ENCODE assay signal across 8 cellular contexts in the genomic region with DNA sequence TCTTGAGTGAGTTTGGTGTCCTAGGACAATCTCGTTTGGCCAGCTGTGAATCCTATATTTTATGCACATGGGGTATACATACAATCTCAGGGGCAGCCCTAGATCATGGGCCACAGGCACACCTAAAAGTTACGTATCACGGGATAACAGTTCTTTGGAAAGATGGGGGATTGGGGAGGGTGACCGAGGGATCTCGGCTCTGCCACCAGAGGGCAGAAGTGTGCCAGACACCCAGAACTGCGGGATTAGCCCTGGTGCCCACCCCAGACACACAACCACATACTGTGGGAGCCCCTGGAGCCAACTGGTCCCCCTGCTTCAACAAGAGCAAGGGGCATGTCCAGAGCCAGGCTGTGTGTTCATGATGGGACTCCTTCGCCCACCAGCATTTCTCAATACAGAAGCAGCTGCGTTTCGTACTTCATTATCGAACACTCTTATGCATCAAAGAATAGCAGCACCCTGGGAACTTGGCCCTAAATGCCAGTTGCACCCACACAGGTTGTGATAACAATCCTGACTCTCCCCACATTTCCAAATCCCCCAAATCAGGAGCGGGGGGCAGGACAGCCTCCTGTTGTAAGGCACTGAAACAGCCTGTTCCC. TPM values are rescaled to one million over a fixed set of nuclear protein-coding genes. Genes with fewer than 3 reads are reported as not detected.
DNase-seq lines count a peak whose midpoint lies in the region; ATAC-seq, FAIRE-seq and TF ChIP-seq lines count a peak whose summit lies in the region.

No MANE protein-coding gene starts in this region.

- peak; percentile 70 to 81 for TF ChIP-seq RAD21 in liver (IDR thresholded peaks at IDR 0.05)

- ATAC-seq in GM21825 (IDR thresholded peaks at IDR 0.05; ENCODE audit: unreplicated experiment), result no peak

- intact Hi-C loops in transverse colon (cut with DNase I; ENCODE audit: low total_unique reads), result no loop called here

- peaks cover 0 to 5% (median under 1%) of the 10 kb centered on the region in 4 donors for H3K36me3 ChIP-seq in liver (ENCODE audit: control insufficient read depth in 4 of 4, insufficient read depth in 3 of 4, low read depth in 1 of 4, low read length in 3 of 4)
- H3K36me3 ChIP-seq in transverse colon, result peaks cover 0 to 5% (median 0%) of the 10 kb centered on the region in 4 donors

- H3K27ac ChIP-seq in liver (ENCODE audit: low read depth in 1 of 2, low read length in 2 of 2) (no peak overlapping the region), transverse colon (no peak overlapping the region)

- FAIRE-seq in RCC 7860 (lab: Jason Lieb, UNC), result no peak

- no peak overlapping the region for H3K9ac ChIP-seq in liver (ENCODE audit: low read depth in 1 of 2, low read length in 2 of 2)

- WGBS in liver, result 53% methylated on average over 11 of the region's 11 CpGs
- 20 to 56% methylated on average over 1 to 11 of the region's 11 CpGs for WGBS in transverse colon (ENCODE audit: low coverage in 1 of 2), 2 donors

- TF ChIP-seq POLR2A in transverse colon (IDR thresholded peaks at IDR 0.05), result no peak

- H3K4me3 ChIP-seq in GM12875 (ENCODE audit: low read depth, low read length), result no peak overlapping the region
- H3K4me3 ChIP-seq in astrocyte of the cerebellum (ENCODE audit: low read depth, low read length), result no peak overlapping the region
- no peak overlapping the region for H3K4me3 ChIP-seq in liver (ENCODE audit: low read depth in 1 of 3, low read length in 3 of 3)
- no peak overlapping the region for H3K4me3 ChIP-seq in transverse colon

- in situ Hi-C loops in astrocyte of the cerebellum (cut with HindIII; ENCODE audit: low sequenced_read_pairs) (no loop called here), transverse colon (cut with MboI; ENCODE audit: low pct_ligation_motif_present in 1 of 4, low pct_unique_long_range_greater_than_20kb in 1 of 4, low sequenced_read_pairs in 3 of 4) (no loop called here)

- H3K27me3 ChIP-seq in liver (ENCODE audit: control insufficient read depth in 4 of 4, insufficient read depth in 4 of 4, low read length in 3 of 4), result no peaks in the 10 kb centered on the region
- no peaks in the 10 kb centered on the region for H3K27me3 ChIP-seq in transverse colon

- H3K4me1 ChIP-seq in liver (ENCODE audit: control insufficient read depth in 4 of 4, insufficient read depth in 4 of 4, low read length in 3 of 4), result no peaks in the 10 kb centered on the region
- no peaks in the 10 kb centered on the region for H3K4me1 ChIP-seq in transverse colon

- DNase-seq in 8988T (peak; percentile 64), OCI-M1 (lab: John Stamatoyannopoulos, UW) (peak; percentile 57), astrocyte of the cerebellum (ENCODE audit: low read depth) (no peak), transverse colon (peak; percentile 36), RCC 7860 (ENCODE audit: low spot score) (no peak)

- TF ChIP-seq CTCF in GM12875 (IDR thresholded peaks at IDR 0.05; ENCODE audit: borderline replicate concordance, insufficient read depth, low read depth, low read length) (peak; percentile 81), astrocyte of the cerebellum (IDR thresholded peaks at IDR 0.05; ENCODE audit: low read depth, low read length, missing control alignments) (peak; percentile 79), liver (IDR thresholded peaks at IDR 0.05; ENCODE audit: low read depth, low read length, missing input control) (peak; percentile 63), transverse colon (IDR thresholded peaks at IDR 0.05) (peak; percentile 55 to 76 (median 71))

- no peak for TF ChIP-seq EP300 in transverse colon (IDR thresholded peaks at IDR 0.05; ENCODE audit: low read depth)

- no peaks in the 10 kb centered on the region for H3K9me3 ChIP-seq in liver (ENCODE audit: control insufficient read depth in 4 of 4, low read length in 3 of 4)
- H3K9me3 ChIP-seq in transverse colon, result no peaks in the 10 kb centered on the region

TF ChIP-seq in liver, 16 proteins besides CTCF, POLR2A, EP300 and RAD21:
- TF ChIP-seq JUND (IDR thresholded peaks at IDR 0.05), result no peak
- no peak for TF ChIP-seq GABPA (IDR thresholded peaks at IDR 0.05 in 1 of 2, conservative IDR thresholded peaks at IDR 0.05 in 1 of 2)
- no peak for TF ChIP-seq RXRA (IDR thresholded peaks at IDR 0.05)
- no peak for TF ChIP-seq FOXA1 (IDR thresholded peaks at IDR 0.05)
- TF ChIP-seq EGR1 (IDR thresholded peaks at IDR 0.05; ENCODE audit: low read depth in 2 of 2), result no peak
- TF ChIP-seq YY1 (IDR thresholded peaks at IDR 0.05), result no peak
- TF ChIP-seq TAF1 (conservative IDR thresholded peaks at IDR 0.05), result no peak
- TF ChIP-seq, protein P1, sequence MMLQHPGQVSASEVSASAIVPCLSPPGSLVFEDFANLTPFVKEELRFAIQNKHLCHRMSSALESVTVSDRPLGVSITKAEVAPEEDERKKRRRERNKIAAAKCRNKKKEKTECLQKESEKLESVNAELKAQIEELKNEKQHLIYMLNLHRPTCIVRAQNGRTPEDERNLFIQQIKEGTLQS (IDR thresholded peaks at IDR 0.05), result no peak

RNA-seq across cellular contexts. Expression of gene TMCO4, which starts 37.4 kb away (rescaled TPM):
- total RNA-seq in liver (1 to 10 TPM; 5.2 to 9.5 TPM), transverse colon (10 to 100 TPM; 16.1 to 36.2 (median 26.9) TPM)
- polyA plus RNA-seq in liver, result 1 to 10 TPM; 4.0 to 6.8 TPM

RNA-seq across cellular contexts. Expression of gene RNF186, which starts 52.8 kb away (rescaled TPM):
- total RNA-seq in liver (under 1 TPM; 0.17 to 0.33 TPM), transverse colon (100 to 1,000 TPM in 1 of 4 donors, 10 to 100 TPM in 3; 10.5 to 174 (median 63.2) TPM)
- under 1 TPM; 0.23 to 0.38 TPM for polyA plus RNA-seq in liver

Comparison
In these comparisons a context has a peak if more than half of its experiments do, and no peak if none do; other contexts are left out.
1. DNase-seq: peak in 8988T (single experiment), OCI-M1 (single experiment) and transverse colon (single experiment); none in astrocyte of the cerebellum (single experiment) and RCC 7860 (single experiment).
2. RNA of gene RNF186, which starts 52.8 kb away (total RNA-seq): 10.5 to 174 TPM in transverse colon; 0.17 to 0.33 TPM in liver; every median in the first group is over 4 times any median in the second.
3. Peak in every context shown above with its lines, with median percentiles within 50 percentile points of each other: CTCF ChIP-seq.